Comparison of ENCODE assay signal across 8 cellular contexts in the genomic region with DNA sequence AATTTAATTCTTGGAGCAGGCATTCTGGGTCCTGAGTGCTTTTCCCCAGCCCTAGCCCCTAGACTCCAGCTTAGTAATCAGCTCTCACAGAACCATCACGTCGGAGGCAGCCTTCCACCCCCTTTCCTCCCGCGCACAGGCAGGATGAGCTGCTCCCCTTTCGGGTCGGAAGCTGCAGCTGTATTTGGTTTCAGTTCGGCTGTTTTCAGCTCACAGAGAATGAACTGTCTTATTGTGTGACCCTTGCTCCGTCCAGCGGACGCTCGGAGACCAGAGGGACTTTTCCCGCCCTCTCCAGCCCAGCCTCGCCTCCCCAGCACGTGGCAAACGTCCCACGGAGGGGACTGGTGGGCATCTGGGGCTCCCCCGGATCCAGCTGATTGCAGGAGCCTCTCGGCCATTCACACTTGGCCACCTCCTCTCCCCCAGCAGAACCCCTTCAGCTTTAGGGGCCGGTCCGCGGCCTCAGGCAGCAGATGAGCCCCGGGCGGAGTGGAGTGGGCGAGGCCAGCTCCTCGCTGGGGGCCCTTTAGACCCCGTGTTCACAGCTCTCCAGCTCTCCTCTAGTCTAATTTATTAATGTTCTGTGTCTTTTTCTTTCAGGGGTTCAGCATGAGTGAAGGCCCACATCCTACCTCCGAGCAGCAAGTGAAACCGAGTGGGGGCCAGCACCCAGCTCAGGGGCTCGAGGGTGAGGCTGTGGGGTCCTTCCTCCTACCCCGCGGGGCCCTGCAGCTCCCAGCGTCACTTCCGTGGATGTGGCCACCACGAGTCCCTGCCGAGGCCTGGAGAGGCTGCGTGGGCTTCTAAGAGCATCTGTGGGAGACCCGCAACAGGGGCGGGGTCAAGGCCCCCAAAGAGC. TPM values are rescaled to one million over a fixed set of nuclear protein-coding genes. Genes with fewer than 3 reads are reported as not detected.
A peak's percentile ranks its signal among the peaks of the same experiment; 100 is the strongest.
DNase-seq lines count a peak whose midpoint lies in the region; ATAC-seq and TF ChIP-seq lines count a peak whose summit lies in the region.

No MANE protein-coding gene starts in this region.

- no peak for TF ChIP-seq CTCF in lower lobe of right lung (IDR thresholded peaks at IDR 0.05)

- H3K4me3 Mint-ChIP-seq in activated naive CD4-positive, alpha-beta T cell treated with anti-CD3 and anti-CD28 coated beads, Interleukin-2, amount 10 ng/mL, durations not matched to agents 7 days and 5 days, result peak overlapping the region; percentile 60

- H3K9me3 Mint-ChIP-seq in activated naive CD4-positive, alpha-beta T cell treated with anti-CD3 and anti-CD28 coated beads, Interleukin-2, amount 10 ng/mL, durations not matched to agents 7 days and 5 days, result no peaks in the 10 kb centered on the region

- no peaks in the 10 kb centered on the region for H3K36me3 Mint-ChIP-seq in activated naive CD4-positive, alpha-beta T cell treated with anti-CD3 and anti-CD28 coated beads, Interleukin-2, amount 10 ng/mL, durations not matched to agents 7 days and 5 days

- 29% methylated on average over 38 of the region's 38 CpGs for WGBS in thymus

- peak; percentile 45 for DNase-seq in activated naive CD4-positive, alpha-beta T cell treated with Interleukin-2 at 50 U/mL for 16 hours
- no peak for DNase-seq in activated naive CD4-positive, alpha-beta T cell (lab: John Stamatoyannopoulos, UW)
- DNase-seq in activated naive CD4-positive, alpha-beta T cell treated with anti-CD3 and anti-CD28 coated beads, Interleukin-2, amount 10 ng/mL, durations not matched to agents 7 days and 5 days, result peak; percentile 59
- DNase-seq in lower lobe of right lung (peak; percentile 34), NCI-H146 (lab: John Stamatoyannopoulos, UW) (no peak), ureter (ENCODE audit: low spot score) (no peak), cerebellum (ENCODE audit: low spot score) (no peak)

- H3K36me3 ChIP-seq in lower lobe of right lung (no peaks in the 10 kb centered on the region), thymus (ENCODE audit: control insufficient read depth, insufficient read depth) (no peaks in the 10 kb centered on the region)

- peak overlapping the region; percentile 43 for H3K4me3 ChIP-seq in lower lobe of right lung
- H3K4me3 ChIP-seq in thymus (ENCODE audit: low read length), result peak overlapping the region; percentile 5

- peak overlapping the region; percentile 31 for H3K27ac Mint-ChIP-seq in activated naive CD4-positive, alpha-beta T cell treated with anti-CD3 and anti-CD28 coated beads, Interleukin-2, amount 10 ng/mL, durations not matched to agents 7 days and 5 days

- H3K9me3 ChIP-seq in lower lobe of right lung, result no peaks in the 10 kb centered on the region
- no peaks in the 10 kb centered on the region for H3K9me3 ChIP-seq in thymus (ENCODE audit: control insufficient read depth)

- peaks cover 66% of the 10 kb centered on the region for H3K27me3 ChIP-seq in lower lobe of right lung (ENCODE audit: low read depth)
- H3K27me3 ChIP-seq in thymus (ENCODE audit: control insufficient read depth, insufficient read depth), result peaks cover 56% of the 10 kb centered on the region

- CTCF ChIA-PET in activated naive CD4-positive, alpha-beta T cell treated with anti-CD3 and anti-CD28 coated beads, Interleukin-2, amount 10 ng/mL, durations not matched to agents 7 days and 5 days (lab: Charles Lee), result interaction anchor here (1.3 to 1.7 kb wide), 4 partner anchors 12 to 43 kb away, joined by 3 to 6 read pairs (median 4); partner anchors contain the start of gene TEX19

- no peak for ATAC-seq in lower lobe of right lung

- H3K27me3 Mint-ChIP-seq in activated naive CD4-positive, alpha-beta T cell treated with anti-CD3 and anti-CD28 coated beads, Interleukin-2, amount 10 ng/mL, durations not matched to agents 7 days and 5 days, result peaks cover 91% of the 10 kb centered on the region

- no peak overlapping the region for H3K27ac ChIP-seq in lower lobe of right lung
- H3K27ac ChIP-seq in thymus (ENCODE audit: low read depth), result no peak overlapping the region

- peaks cover 20% of the 10 kb centered on the region for H3K4me1 Mint-ChIP-seq in activated naive CD4-positive, alpha-beta T cell treated with anti-CD3 and anti-CD28 coated beads, Interleukin-2, amount 10 ng/mL, durations not matched to agents 7 days and 5 days

- intact Hi-C loops in lower lobe of right lung (cut with DNase I), result no loop called here

- peaks cover 28% of the 10 kb centered on the region for H3K4me1 ChIP-seq in lower lobe of right lung
- H3K4me1 ChIP-seq in thymus (ENCODE audit: control insufficient read depth, insufficient read depth, low read length), result no peaks in the 10 kb centered on the region

RNA-seq across cellular contexts. Expression of gene UTS2R, which starts 0.9 kb away (rescaled TPM):
- not detected for total RNA-seq in lower lobe of right lung
- 0.07 TPM for polyA plus RNA-seq in thymus
- not detected for total RNA-seq in ureter
- total RNA-seq in cerebellum, result not detected

RNA-seq across cellular contexts. Expression of gene TEX19, which starts 11.7 kb away (rescaled TPM):
- total RNA-seq in lower lobe of right lung (not detected), ureter (not detected), cerebellum (not detected)
- polyA plus RNA-seq in thymus, result 0.02 TPM

RNA-seq across cellular contexts. Expression of gene SECTM1, which starts 37.1 kb away (rescaled TPM):
- total RNA-seq in lower lobe of right lung (44.5 TPM), ureter (12.6 TPM), cerebellum (3.4 TPM)
- polyA plus RNA-seq in thymus, result 11.7 TPM

RNA-seq across cellular contexts. Expression of gene HEXD, which starts 47.4 kb away (rescaled TPM):
- total RNA-seq in lower lobe of right lung (60.2 TPM), ureter (44.5 TPM), cerebellum (17.8 TPM)
- polyA plus RNA-seq in thymus, result 186 TPM

RNA-seq across cellular contexts. Expression of gene OGFOD3, which starts 47.7 kb away (rescaled TPM):
- 27.1 TPM for total RNA-seq in lower lobe of right lung
- polyA plus RNA-seq in thymus, result 14.1 TPM
- 31.9 TPM for total RNA-seq in ureter
- 18.1 TPM for total RNA-seq in cerebellum

Comparison
In these comparisons a context has a peak if more than half of its experiments do, and no peak if none do; other contexts are left out.
1. DNase-seq: peak in activated naive CD4-positive, alpha-beta T cell treated with Interleukin-2 at 50 U/mL for 16 hours (single experiment), activated naive CD4-positive, alpha-beta T cell treated with anti-CD3 and anti-CD28 coated beads, Interleukin-2, amount 10 ng/mL, durations not matched to agents 7 days and 5 days (single experiment) and lower lobe of right lung (single experiment); none in activated naive CD4-positive, alpha-beta T cell (0 of 4), NCI-H146 (single experiment), ureter (single experiment) and cerebellum (single experiment).